ENCODE assay signal across 9 cellular contexts in the genomic region with DNA sequence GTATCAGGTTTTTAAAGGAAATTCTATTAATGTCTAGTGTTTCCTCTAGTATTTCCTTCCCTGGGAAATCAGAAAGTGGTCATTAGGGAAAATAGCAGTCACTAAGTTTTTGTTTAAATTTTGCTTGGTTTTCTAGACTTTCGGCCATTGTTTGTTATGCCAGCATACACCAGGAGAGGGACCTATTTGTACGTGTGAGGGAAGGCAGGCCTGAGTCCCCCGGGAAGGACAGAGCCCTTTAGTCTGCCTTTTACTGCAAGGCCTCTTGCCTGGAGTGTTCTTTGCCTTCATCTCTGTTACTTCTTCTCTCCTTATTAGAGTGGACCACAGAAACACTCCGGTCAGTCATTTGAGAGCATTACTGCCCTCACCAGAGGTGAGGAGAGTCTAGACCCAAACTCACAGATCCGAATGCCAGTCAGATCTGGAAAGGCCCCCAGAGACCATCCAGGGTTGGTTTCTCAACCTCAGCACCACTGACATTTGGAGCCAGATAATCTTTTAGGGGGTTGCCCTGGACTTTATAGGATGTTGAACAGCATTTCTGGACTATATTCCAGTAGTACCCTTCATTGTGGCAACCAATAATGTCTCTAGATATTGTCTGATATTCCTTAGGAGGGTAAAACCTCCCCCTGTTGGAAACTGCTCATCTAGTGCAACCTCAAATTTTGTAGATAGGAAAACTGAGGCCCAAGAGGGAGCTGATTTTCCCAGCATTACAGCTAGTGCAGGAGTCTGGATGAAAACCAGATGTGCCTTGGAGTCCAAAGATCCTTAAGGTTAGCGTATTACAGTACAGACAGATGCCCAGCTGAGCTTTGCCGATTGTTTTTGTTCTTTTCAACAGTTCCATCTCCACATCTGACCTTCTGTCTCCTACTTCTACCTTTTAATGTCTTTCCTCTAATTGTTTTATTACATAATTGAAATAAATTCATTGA.
A peak's percentile ranks its signal among the peaks of the same experiment; 100 is the strongest.
DNase-seq lines count a peak whose midpoint lies in the region; ATAC-seq and TF ChIP-seq lines count a peak whose summit lies in the region.
"Had no signal": no experiment of that assay in that cellular context is flagged by ENCODE, and none has a peak within 500 bp of the region (broad histone marks: within the 10 kb centered on the region; RNA-seq: fewer than 3 reads in every experiment).

No MANE protein-coding gene starts in this region.

- no peak overlapping the region for H3K27ac ChIP-seq in WERI-Rb-1
- H3K27ac ChIP-seq: BLaER1 had no signal

- H3K4me1 Mint-ChIP-seq in stimulated activated naive B cell treated with anti-CD40 and anti-IgM and Interleukin-4, amounts not matched to agents 10 μg/mL and 1 μg/mL and 100 μg/mL, for 72 hours: no peaks in the 10 kb centered on the region

- H3K27me3 ChIP-seq in WERI-Rb-1 (ENCODE audit: insufficient read depth, low read depth, severe bottlenecking): no peaks in the 10 kb centered on the region
- H3K27me3 ChIP-seq: BLaER1 had no signal

- peaks cover 15% of the 10 kb centered on the region for H3K36me3 ChIP-seq in WERI-Rb-1

- H3K4me3 ChIP-seq in WERI-Rb-1 (ENCODE audit: low read depth, low read length): no peak overlapping the region
- H3K4me3 ChIP-seq: BLaER1 had no signal

- no peak overlapping the region for H3K4me3 Mint-ChIP-seq in stimulated activated naive B cell treated with anti-CD40 and anti-IgM and Interleukin-4, amounts not matched to agents 10 μg/mL and 1 μg/mL and 100 μg/mL, for 72 hours

- intact Hi-C loops in left cardiac atrium (cut with DNase I): loop anchor here (5.0 kb wide), 2 partner anchors 105 to 110 kb away; no protein-coding TSS in a partner anchor

- ATAC-seq in left cardiac atrium (peak; percentile 66 to 84), GM19023 (IDR thresholded peaks at IDR 0.05; ENCODE audit: unreplicated experiment) (no peak)
- peak in 1 of 2 donors; percentile 52 for ATAC-seq in stimulated activated naive B cell treated with anti-CD40 and anti-IgM and Interleukin-4, amounts not matched to agents 10 μg/mL and 1 μg/mL and 100 μg/mL, for 72 hours (replicated peaks)

- H3K27me3 Mint-ChIP-seq in stimulated activated naive B cell treated with anti-CD40 and anti-IgM and Interleukin-4, amounts not matched to agents 10 μg/mL and 1 μg/mL and 100 μg/mL, for 72 hours: no peaks in the 10 kb centered on the region

- H3K36me3 Mint-ChIP-seq in stimulated activated naive B cell treated with anti-CD40 and anti-IgM and Interleukin-4, amounts not matched to agents 10 μg/mL and 1 μg/mL and 100 μg/mL, for 72 hours: peaks cover 38 to 54% of the 10 kb centered on the region in 2 donors

- H3K9me3 ChIP-seq in WERI-Rb-1 (ENCODE audit: severe bottlenecking): no peaks in the 10 kb centered on the region
- H3K9me3 ChIP-seq: BLaER1 had no signal

- peak overlapping the region; percentile 37 for H3K27ac Mint-ChIP-seq in stimulated activated naive B cell treated with anti-CD40 and anti-IgM and Interleukin-4, amounts not matched to agents 10 μg/mL and 1 μg/mL and 100 μg/mL, for 72 hours

- DNase-seq in NCI-H1436 (lab: John Stamatoyannopoulos, UW) (peak; percentile 10), NCI-H1436 treated with DMSO at 0.1 percent for 48 hours (lab: John Stamatoyannopoulos, UW) (no peak), WERI-Rb-1 (no peak), left cardiac atrium (no peak), COLO668 (lab: John Stamatoyannopoulos, UW; ENCODE audit: unreplicated experiment) (no peak)
- DNase-seq in stimulated activated naive B cell treated with anti-CD40 and anti-IgM and Interleukin-4, amounts not matched to agents 10 μg/mL and 1 μg/mL and 100 μg/mL, for 72 hours: no peak
- no peak for DNase-seq in stimulated activated CD4-positive, alpha-beta T cell treated with anti-CD3 and anti-CD28 coated beads, Interleukin-15, amount 100 ng/mL, for 24 hours

- peak; percentile 47 for TF ChIP-seq CTCF in WERI-Rb-1 (IDR thresholded peaks at IDR 0.05; ENCODE audit: low read depth, low read length)

- H3K9me3 Mint-ChIP-seq in stimulated activated naive B cell treated with anti-CD40 and anti-IgM and Interleukin-4, amounts not matched to agents 10 μg/mL and 1 μg/mL and 100 μg/mL, for 72 hours: no peaks in the 10 kb centered on the region
